In genomic region chr1:109056064-109056463, GRCh38 we compare ENCODE assay signal across 9 cellular contexts. TPM values are rescaled to one million over a fixed set of nuclear protein-coding genes. Genes with fewer than 3 reads are reported as not detected.
"Had no signal": no experiment of that assay in that cellular context is flagged by ENCODE, and none has a peak within 500 bp of the region (broad histone marks: within the 10 kb centered on the region; RNA-seq: fewer than 3 reads in every experiment).

No MANE protein-coding gene starts in this region.

- FAIRE-seq: G401.6, GM12878, GM12891, GM12892, GM18507, GM19239 had no signal

- H3K4me3 ChIP-seq: GM12878 had no signal

- DNase-seq: GDM1, GF-D8 had no signal

- ATAC-seq: GM12878 had no signal

RNA-seq across cellular contexts. Expression of gene ELAPOR1, which starts 57.9 kb away (rescaled TPM):
- total RNA-seq: G401 had no signal
